ENCODE assay signal across 14 cellular contexts in genomic region chr14:65210827-65211192, GRCh38.
A peak's percentile ranks its signal among the peaks of the same experiment; 100 is the strongest.
DNase-seq lines count a peak whose midpoint lies in the region; TF ChIP-seq lines count a peak whose summit lies in the region.
"Had no signal": no experiment of that assay in that cellular context is flagged by ENCODE, and none has a peak within 500 bp of the region (broad histone marks: within the 10 kb centered on the region; RNA-seq: fewer than 3 reads in every experiment).

No MANE protein-coding gene starts in this region.

- dilution Hi-C loops in mammary epithelial cell (cut with HindIII; ENCODE audit: low sequenced_read_pairs), result no loop called here

- no peaks in the 10 kb centered on the region for H3K36me3 ChIP-seq in OCI-LY7 (ENCODE audit: insufficient read depth, low read length)
- H3K36me3 ChIP-seq in mammary epithelial cell (ENCODE audit: insufficient read depth, low read length), result no peaks in the 10 kb centered on the region
- no peaks in the 10 kb centered on the region for H3K36me3 ChIP-seq in spleen
- no peaks in the 10 kb centered on the region for H3K36me3 ChIP-seq in WERI-Rb-1

- H3K27me3 ChIP-seq in mammary epithelial cell (ENCODE audit: insufficient read depth, low read length) (no peaks in the 10 kb centered on the region), spleen (replicated peaks in 1 of 7) (no peaks in the 10 kb centered on the region), WERI-Rb-1 (ENCODE audit: insufficient read depth, low read depth, severe bottlenecking) (no peaks in the 10 kb centered on the region)

- BruUV-seq in OCI-LY7 (replicated peaks; lab: Mats Ljungman, UMichigan), result no TSS peak
- no TSS peak for BruUV-seq in mammary epithelial cell (replicated peaks; lab: Mats Ljungman, UMichigan)

- TF ChIP-seq POLR2A in spleen (IDR thresholded peaks at IDR 0.05), result no peak

- TF ChIP-seq CTCF in OCI-LY7 (conservative IDR thresholded peaks at IDR 0.05; ENCODE audit: low read length) (no peak), mammary epithelial cell (conservative IDR thresholded peaks at IDR 0.05 in 1 of 2, IDR thresholded peaks at IDR 0.05 in 1 of 2; ENCODE audit: extremely low read depth in 1 of 2, insufficient read depth in 1 of 2, low read depth in 1 of 2, low read length in 2 of 2) (no peak), spleen (IDR thresholded peaks at IDR 0.05 in 8 of 11, conservative IDR thresholded peaks at IDR 0.05 in 3 of 11) (no peak), WERI-Rb-1 (IDR thresholded peaks at IDR 0.05; ENCODE audit: low read depth, low read length) (no peak)

- intact Hi-C loops in activated naive CD4-positive, alpha-beta T cell treated with anti-CD3 and anti-CD28 coated beads for 36 hours (cut with micrococcal nuclease), result no loop called here
- intact Hi-C loops in OCI-LY7 (cut with micrococcal nuclease; ENCODE audit: unreplicated experiment) (no loop called here), mammary epithelial cell (cut with micrococcal nuclease) (no loop called here), spleen (cut with DNase I; ENCODE audit: low total_unique reads) (no loop called here)

- CTCF ChIA-PET in activated naive CD4-positive, alpha-beta T cell treated with anti-CD3 and anti-CD28 coated beads for 36 hours (lab: Charles Lee), result interaction anchor here (0.9 kb wide), 1 partner anchor 860 kb away, joined by 4 read pairs; no protein-coding TSS in a partner anchor
- CTCF ChIA-PET in OCI-LY7 (lab: Charles Lee; ENCODE audit: unreplicated experiment), result no interaction called here
- CTCF ChIA-PET in mammary epithelial cell (lab: Charles Lee; ENCODE audit: low non-redundant PET), result no interaction called here

- in situ Hi-C loops in mammary epithelial cell (cut with MboI; ENCODE audit: low sequenced_read_pairs in 2 of 2), result no loop called here

- H3K4me2 ChIP-seq in OCI-LY7 (ENCODE audit: low read length), result peak overlapping the region; percentile 89
- H3K4me2 ChIP-seq in mammary epithelial cell (ENCODE audit: insufficient read depth, low read depth, low read length), result peak overlapping the region; percentile 67

- DNase-seq in activated naive CD4-positive, alpha-beta T cell treated with anti-CD3 and anti-CD28 coated beads for 36 hours, result no peak
- no peak for DNase-seq in activated naive CD4-positive, alpha-beta T cell (lab: John Stamatoyannopoulos, UW)
- DNase-seq in OCI-LY7 (ENCODE audit: low spot score) (no peak), mammary epithelial cell (no peak), spleen (no peak), middle frontal gyrus (ENCODE audit: extremely low spot score, low spot score) (no peak), WERI-Rb-1 (no peak), NAMALWA (ENCODE audit: low spot score) (no peak)
- DNase-seq: activated effector memory CD4-positive, alpha-beta T cell treated with Interleukin-2 at 50 U/mL for 16 hours; central memory CD4-positive, alpha-beta T cell; NCI-H1436; NCI-H510A treated with DMSO at 0.1 percent for 48 hours had no signal

- H3K4me1 ChIP-seq in OCI-LY7 (ENCODE audit: insufficient read depth, low read length, poor library complexity, severe bottlenecking) (peaks cover 66% of the 10 kb centered on the region), mammary epithelial cell (ENCODE audit: insufficient read depth, low read length) (peaks cover 28% of the 10 kb centered on the region), spleen (peaks cover 24 to 59% (median 54%) of the 10 kb centered on the region in 6 donors)

- H3K4me3 ChIP-seq in OCI-LY7 (ENCODE audit: low read depth, low read length, poor library complexity, severe bottlenecking), result peak overlapping the region; percentile 54
- H3K4me3 ChIP-seq in mammary epithelial cell (replicated peaks in 1 of 3; ENCODE audit: insufficient read depth in 1 of 3, low read depth in 2 of 3, low read length in 3 of 3), result peak overlapping the region in 1 of 3 experiments; percentile 19
- no peak overlapping the region for H3K4me3 ChIP-seq in spleen
- H3K4me3 ChIP-seq in WERI-Rb-1 (ENCODE audit: low read depth, low read length), result no peak overlapping the region
- H3K4me3 ChIP-seq: lung had no signal

- no peaks in the 10 kb centered on the region for H3K9me3 Mint-ChIP-seq in activated naive CD4-positive, alpha-beta T cell treated with anti-CD3 and anti-CD28 coated beads for 36 hours

- H3K4me1 Mint-ChIP-seq in activated naive CD4-positive, alpha-beta T cell treated with anti-CD3 and anti-CD28 coated beads for 36 hours (ENCODE audit: low read depth), result peaks cover 51% of the 10 kb centered on the region

- H2AFZ ChIP-seq in OCI-LY7 (ENCODE audit: low read length) (peak overlapping the region; percentile 54; the same call in 1 of the 2 replicates), mammary epithelial cell (ENCODE audit: low read depth, low read length) (no peak overlapping the region)

- POLR2A ChIA-PET in OCI-LY7 (lab: Charles Lee), result interaction anchor here (1.1 to 1.3 kb wide), 3 partner anchors 17 to 92 kb away, joined by 3 read pairs; no protein-coding TSS in a partner anchor

- H4K20me1 ChIP-seq in OCI-LY7 (ENCODE audit: insufficient read depth, low read length) (no peaks in the 10 kb centered on the region), mammary epithelial cell (ENCODE audit: insufficient read depth, low read length) (no peaks in the 10 kb centered on the region)

- no peak overlapping the region for H3K9ac ChIP-seq in mammary epithelial cell (ENCODE audit: insufficient read depth, low read length)

- peaks cover 2% of the 10 kb centered on the region for H3K36me3 Mint-ChIP-seq in activated naive CD4-positive, alpha-beta T cell treated with anti-CD3 and anti-CD28 coated beads for 36 hours (ENCODE audit: low read depth)
- H3K36me3 Mint-ChIP-seq: WTC11 had no signal

- no peaks in the 10 kb centered on the region for H3K79me2 ChIP-seq in OCI-LY7 (ENCODE audit: insufficient read depth, low read depth, low read length)
- no peaks in the 10 kb centered on the region for H3K79me2 ChIP-seq in mammary epithelial cell (ENCODE audit: insufficient read depth, low read length)

- peaks cover 3% of the 10 kb centered on the region for H3K27me3 Mint-ChIP-seq in activated naive CD4-positive, alpha-beta T cell treated with anti-CD3 and anti-CD28 coated beads for 36 hours (ENCODE audit: low read depth)

- H3K9me2 ChIP-seq in OCI-LY7 (ENCODE audit: insufficient read depth, low read length), result no peaks in the 10 kb centered on the region

- H3K27ac ChIP-seq in OCI-LY7 (ENCODE audit: low read depth, low read length, poor library complexity, severe bottlenecking), result peak overlapping the region; percentile 97
- peak overlapping the region; percentile 70 for H3K27ac ChIP-seq in mammary epithelial cell (ENCODE audit: insufficient read depth, low read depth, low read length)
- peak overlapping the region in 5 of 8 donors; percentile 7 to 84 (median 65) for H3K27ac ChIP-seq in spleen
- no peak overlapping the region for H3K27ac ChIP-seq in WERI-Rb-1

- no peak overlapping the region for H3K4me3 Mint-ChIP-seq in activated naive CD4-positive, alpha-beta T cell treated with anti-CD3 and anti-CD28 coated beads for 36 hours
- H3K4me3 Mint-ChIP-seq: WTC11 had no signal

- peak overlapping the region; percentile 37 for H3K27ac Mint-ChIP-seq in activated naive CD4-positive, alpha-beta T cell treated with anti-CD3 and anti-CD28 coated beads for 36 hours
- H3K27ac Mint-ChIP-seq: WTC11 had no signal

- H3K9me3 ChIP-seq in OCI-LY7 (ENCODE audit: low read length) (no peaks in the 10 kb centered on the region), mammary epithelial cell (replicated peaks; ENCODE audit: insufficient read depth, low read length) (no peaks in the 10 kb centered on the region), spleen (no peaks in the 10 kb centered on the region), WERI-Rb-1 (ENCODE audit: severe bottlenecking) (no peaks in the 10 kb centered on the region)
